Comparison of ENCODE assay signal across 14 cellular contexts in genomic region chr4:68079918-68080317, GRCh38. TPM values are rescaled to one million over a fixed set of nuclear protein-coding genes. Genes with fewer than 3 reads are reported as not detected.
"Had no signal": no experiment of that assay in that cellular context is flagged by ENCODE, and none has a peak within 500 bp of the region (broad histone marks: within the 10 kb centered on the region; RNA-seq: fewer than 3 reads in every experiment).

No MANE protein-coding gene starts in this region.

- H3K27me3 ChIP-seq: colonic mucosa, sigmoid colon, transverse colon had no signal

- ATAC-seq: activated naive CD8-positive, alpha-beta T cell treated with anti-CD3 and anti-CD28 coated beads, Interleukin-2, amount 50 U/mL, for 24 hours; left lobe of liver; natural killer cell treated with Interleukin-12 subunit alpha and Interleukin-12 subunit beta and Interleukin-15 and Interleukin-18, amount 100 ng/mL, for 72 hours; psoas muscle had no signal

- H3K4me1 Mint-ChIP-seq: activated CD4-positive, alpha-beta T cell treated with anti-CD3 and anti-CD28 coated beads, Interleukin-2, amount 10 ng/mL, durations not matched to agents 24 days and 14 days; activated naive CD8-positive, alpha-beta T cell treated with anti-CD3 and anti-CD28 coated beads, Interleukin-2, amount 50 U/mL, for 24 hours had no signal

- H3K4me3 Mint-ChIP-seq: activated CD4-positive, alpha-beta T cell treated with anti-CD3 and anti-CD28 coated beads, Interleukin-2, amount 10 ng/mL, durations not matched to agents 24 days and 14 days; activated naive CD8-positive, alpha-beta T cell treated with anti-CD3 and anti-CD28 coated beads, Interleukin-2, amount 50 U/mL, for 24 hours; natural killer cell treated with Interleukin-12 subunit alpha and Interleukin-12 subunit beta and Interleukin-15 and Interleukin-18, amount 100 ng/mL, for 72 hours had no signal

- H3K27ac ChIP-seq: colonic mucosa, psoas muscle, sigmoid colon, transverse colon had no signal

- DNase-seq: activated CD4-positive, alpha-beta T cell treated with anti-CD3 and anti-CD28 coated beads, Interleukin-2, amount 10 ng/mL, durations not matched to agents 24 days and 14 days; activated naive CD4-positive, alpha-beta T cell treated with Interleukin-2 at 50 U/mL for 16 hours; activated naive CD8-positive, alpha-beta T cell treated with anti-CD3 and anti-CD28 coated beads, Interleukin-2, amount 50 U/mL, for 24 hours; caudate nucleus; colonic mucosa; erythroblast; psoas muscle; sigmoid colon; stimulated activated naive CD4-positive, alpha-beta T cell; substantia nigra; transverse colon had no signal

- H3K4me1 ChIP-seq: colonic mucosa, psoas muscle, sigmoid colon, transverse colon had no signal

- H3K4me3 ChIP-seq: colonic mucosa, psoas muscle, sigmoid colon, transverse colon had no signal

- H3K36me3 ChIP-seq: colonic mucosa, sigmoid colon, transverse colon had no signal

- H3K9me3 Mint-ChIP-seq: activated CD4-positive, alpha-beta T cell treated with anti-CD3 and anti-CD28 coated beads, Interleukin-2, amount 10 ng/mL, durations not matched to agents 24 days and 14 days; activated naive CD8-positive, alpha-beta T cell treated with anti-CD3 and anti-CD28 coated beads, Interleukin-2, amount 50 U/mL, for 24 hours had no signal

- H3K27me3 Mint-ChIP-seq: activated CD4-positive, alpha-beta T cell treated with anti-CD3 and anti-CD28 coated beads, Interleukin-2, amount 10 ng/mL, durations not matched to agents 24 days and 14 days; activated naive CD8-positive, alpha-beta T cell treated with anti-CD3 and anti-CD28 coated beads, Interleukin-2, amount 50 U/mL, for 24 hours; natural killer cell treated with Interleukin-12 subunit alpha and Interleukin-12 subunit beta and Interleukin-15 and Interleukin-18, amount 100 ng/mL, for 72 hours had no signal

- H3K36me3 Mint-ChIP-seq: natural killer cell treated with Interleukin-12 subunit alpha and Interleukin-12 subunit beta and Interleukin-15 and Interleukin-18, amount 100 ng/mL, for 72 hours had no signal

- H3K27ac Mint-ChIP-seq: activated CD4-positive, alpha-beta T cell treated with anti-CD3 and anti-CD28 coated beads, Interleukin-2, amount 10 ng/mL, durations not matched to agents 24 days and 14 days; activated naive CD8-positive, alpha-beta T cell treated with anti-CD3 and anti-CD28 coated beads, Interleukin-2, amount 50 U/mL, for 24 hours; natural killer cell treated with Interleukin-12 subunit alpha and Interleukin-12 subunit beta and Interleukin-15 and Interleukin-18, amount 100 ng/mL, for 72 hours had no signal

- H3K9me3 ChIP-seq: colonic mucosa, psoas muscle, sigmoid colon, transverse colon had no signal

RNA-seq across cellular contexts. Expression of gene TMPRSS11F, which starts 49.8 kb away (rescaled TPM):
- total RNA-seq: activated CD4-positive, alpha-beta T cell treated with anti-CD3 and anti-CD28 coated beads, Interleukin-2, amount 10 ng/mL, durations not matched to agents 24 days and 14 days; colonic mucosa; left lobe of liver; natural killer cell treated with Interleukin-12 subunit alpha and Interleukin-12 subunit beta and Interleukin-15 and Interleukin-18, amount 100 ng/mL, for 72 hours; omental fat pad; psoas muscle; sigmoid colon; transverse colon had no signal
